Comparison of ENCODE assay signal across 12 cellular contexts in genomic region chr5:168365581-168366081, GRCh38.
DNase-seq lines count a peak whose midpoint lies in the region; ATAC-seq and TF ChIP-seq lines count a peak whose summit lies in the region.
"Had no signal": no experiment of that assay in that cellular context is flagged by ENCODE, and none has a peak within 500 bp of the region (broad histone marks: within the 10 kb centered on the region; RNA-seq: fewer than 3 reads in every experiment).

No MANE protein-coding gene starts in this region.

- DNase-seq in NCI-H345 (lab: John Stamatoyannopoulos, UW) (peak; percentile 55), NCI-H345 treated with DMSO at 0.1 percent for 48 hours (lab: John Stamatoyannopoulos, UW; ENCODE audit: unreplicated experiment) (no peak), T47D (ENCODE audit: low read depth in 1 of 2, low spot score in 1 of 2) (peak; percentile 30 to 97), left colon (peak; percentile 64 to 76), type B pancreatic cell (ENCODE audit: extremely low spot score, unreplicated experiment) (no peak), uterus (no peak), cerebellar nuclear complex (lab: John Stamatoyannopoulos, UW) (no peak)
- DNase-seq: activated CD8-positive, alpha-beta memory T cell treated with anti-CD3 and anti-CD28 coated beads, Interleukin-2, amount 50 U/mL, for 48 hours; NK-92 treated with Interleukin-12 subunit alpha and Interleukin-12 subunit beta, amount 100 ng/mL, for 24 hours; stimulated activated naive CD4-positive, alpha-beta T cell had no signal

- no peak overlapping the region for H3K4me3 ChIP-seq in uterus
- H3K4me3 ChIP-seq: BLaER1 had no signal

- TF ChIP-seq POLR2A in uterus (IDR thresholded peaks at IDR 0.05) = no peak

- no peak for TF ChIP-seq CTCF in type B pancreatic cell (conservative IDR thresholded peaks at IDR 0.05)
- TF ChIP-seq CTCF in uterus (IDR thresholded peaks at IDR 0.05) = no peak

- no peaks in the 10 kb centered on the region for H3K36me3 ChIP-seq in uterus
- H3K36me3 ChIP-seq: BLaER1 had no signal

- ATAC-seq in left colon = peak; percentile 71
- no peak for ATAC-seq in HG03520 (IDR thresholded peaks at IDR 0.05; ENCODE audit: unreplicated experiment)

- no peaks in the 10 kb centered on the region for H3K4me1 ChIP-seq in uterus
- H3K4me1 ChIP-seq: BLaER1 had no signal

- H3K27me3 Mint-ChIP-seq in type B pancreatic cell = no peaks in the 10 kb centered on the region

- intact Hi-C loops in left colon (cut with DNase I, micrococcal nuclease) (no loop called here), uterus (cut with DNase I; ENCODE audit: low total_unique reads) (no loop called here)

- in situ Hi-C loops in T47D (cut with HindIII; ENCODE audit: low pct_unique_long_range_greater_than_20kb, low sequenced_read_pairs) = no loop called here

- H3K36me3 Mint-ChIP-seq in type B pancreatic cell = peaks cover 5% of the 10 kb centered on the region

- no peaks in the 10 kb centered on the region for H3K27me3 ChIP-seq in uterus
- H3K27me3 ChIP-seq: BLaER1 had no signal

- H3K9me3 ChIP-seq in uterus = no peaks in the 10 kb centered on the region
- H3K9me3 ChIP-seq: BLaER1 had no signal

- no peak overlapping the region for H3K27ac ChIP-seq in uterus
- H3K27ac ChIP-seq: BLaER1 had no signal

- H3K4me3 Mint-ChIP-seq in type B pancreatic cell = peak overlapping the region; percentile 41

- peaks cover 36% of the 10 kb centered on the region for H3K4me1 Mint-ChIP-seq in type B pancreatic cell (ENCODE audit: unreplicated experiment)

- peaks cover 4% of the 10 kb centered on the region for H3K9me3 Mint-ChIP-seq in type B pancreatic cell

- peak overlapping the region; percentile 96 for H3K27ac Mint-ChIP-seq in type B pancreatic cell

Comparison
In these comparisons a context has a peak if more than half of its experiments do, and no peak if none do; other contexts are left out.
1. DNase-seq: peak in NCI-H345 (single experiment), T47D (2 of 2) and left colon (2 of 2); none in NCI-H345 treated with DMSO at 0.1 percent for 48 hours (single experiment), type B pancreatic cell (single experiment), uterus (0 of 2) and cerebellar nuclear complex (0 of 2).